8 cellular contexts compared by ENCODE assay signal in the genomic region with DNA sequence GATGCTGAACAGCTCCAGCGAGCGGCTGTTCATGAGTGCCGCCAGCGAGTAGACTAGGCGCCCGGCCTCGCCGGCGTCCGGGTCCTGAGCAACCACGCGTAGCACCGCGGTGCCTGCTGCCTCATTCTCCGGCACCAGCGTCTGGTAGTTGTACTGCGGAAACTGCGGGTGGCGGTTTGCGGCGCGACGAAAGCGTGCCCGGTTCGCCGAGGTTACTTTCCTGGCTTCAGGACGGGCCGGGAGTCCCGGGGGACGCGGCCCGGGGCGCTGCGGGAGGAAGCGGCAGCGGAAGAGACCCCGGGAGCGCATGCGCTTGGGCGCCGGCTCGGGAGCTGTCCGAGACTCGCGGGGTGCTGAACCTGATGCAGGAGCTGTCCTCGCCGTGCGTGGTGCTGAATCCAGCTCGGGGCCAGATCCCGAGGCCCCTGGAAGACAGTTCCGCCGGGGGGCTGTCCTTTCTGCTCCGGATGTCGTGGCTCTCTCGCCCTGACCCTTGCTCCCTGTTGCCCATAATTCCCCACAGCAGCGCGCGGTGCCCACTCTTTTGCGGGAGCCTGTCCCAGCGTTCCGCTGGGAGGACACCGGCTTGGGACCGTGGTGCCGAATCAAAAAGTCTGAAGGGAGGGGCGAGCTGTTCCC. TPM values are rescaled to one million over a fixed set of nuclear protein-coding genes. Genes with fewer than 3 reads are reported as not detected.
A peak's percentile ranks its signal among the peaks of the same experiment; 100 is the strongest.
DNase-seq lines count a peak whose midpoint lies in the region; ATAC-seq and TF ChIP-seq lines count a peak whose summit lies in the region.

No MANE protein-coding gene starts in this region.

- H3K27me3 ChIP-seq in ascending aorta (no peaks in the 10 kb centered on the region), hepatocyte (no peaks in the 10 kb centered on the region)

- TF ChIP-seq CTCF in ascending aorta (IDR thresholded peaks at IDR 0.05) = no peak
- TF ChIP-seq CTCF in hepatocyte (IDR thresholded peaks at IDR 0.05; ENCODE audit: poor library complexity) = no peak

- no peaks in the 10 kb centered on the region for H3K36me3 ChIP-seq in ascending aorta
- no peaks in the 10 kb centered on the region for H3K36me3 ChIP-seq in hepatocyte (replicated peaks; ENCODE audit: insufficient read depth, low read depth)

- peak overlapping the region; percentile 95 for H3K4me2 ChIP-seq in hepatocyte

- H3K79me2 ChIP-seq in hepatocyte = no peaks in the 10 kb centered on the region

- no peaks in the 10 kb centered on the region for H3K9me2 ChIP-seq in hepatocyte (replicated peaks; ENCODE audit: insufficient read depth)

- H3K27ac ChIP-seq in ascending aorta (no peak overlapping the region), hepatocyte (no peak overlapping the region)

- no peaks in the 10 kb centered on the region for H3K9me3 ChIP-seq in ascending aorta
- no peaks in the 10 kb centered on the region for H3K9me3 ChIP-seq in hepatocyte (ENCODE audit: low read depth)

- intact Hi-C loops in ascending aorta (cut with DNase I) = no loop called here

- DNase-seq in T-helper 1 cell = peak; percentile 48 to 72 (median 63)
- DNase-seq in ascending aorta (ENCODE audit: low spot score in 2 of 2) = peak in 1 of 2 donors; percentile 77
- DNase-seq in hepatocyte (ENCODE audit: low spot score) = peak; percentile 85
- DNase-seq in skeletal muscle cell (ENCODE audit: low read depth) = no peak
- DNase-seq in SHP77 (lab: John Stamatoyannopoulos, UW) = no peak

- ATAC-seq in GM18907 (IDR thresholded peaks at IDR 0.05; ENCODE audit: unreplicated experiment) (peak; percentile 42), HG03196 (IDR thresholded peaks at IDR 0.05; ENCODE audit: unreplicated experiment) (no peak), GM18861 (IDR thresholded peaks at IDR 0.05; ENCODE audit: unreplicated experiment) (no peak)

- peaks cover 6 to 17% of the 10 kb centered on the region in 2 donors for H3K4me1 ChIP-seq in ascending aorta
- no peaks in the 10 kb centered on the region for H3K4me1 ChIP-seq in hepatocyte (ENCODE audit: insufficient read depth)

- H3K4me3 ChIP-seq in ascending aorta = peak overlapping the region; percentile 39 to 73
- peak overlapping the region; percentile 93 for H3K4me3 ChIP-seq in hepatocyte
- peak overlapping the region; percentile 70 for H3K4me3 ChIP-seq in skeletal muscle cell (ENCODE audit: low read depth, low read length)

- WGBS in hepatocyte (ENCODE audit: low lambda C conversion rate, missing lambda C conversion rate) = 6% methylated on average over 66 of the region's 66 CpGs

- H4K20me1 ChIP-seq in hepatocyte (ENCODE audit: insufficient read depth, poor library complexity, severe bottlenecking) = no peaks in the 10 kb centered on the region

- no peak overlapping the region for H2AFZ ChIP-seq in hepatocyte

RNA-seq across cellular contexts. Expression of gene CELSR3, which starts 1.1 kb away (rescaled TPM):
- total RNA-seq in ascending aorta = 2.6 TPM
- 1.6 and 1.8 TPM in 2 replicates for total RNA-seq in hepatocyte
- polyA plus RNA-seq in hepatocyte = 1.9 TPM in 2 replicates

RNA-seq across cellular contexts. Expression of gene NCKIPSD, which starts 24.1 kb away (rescaled TPM):
- total RNA-seq in ascending aorta (102 TPM), hepatocyte (19.9 and 23.4 TPM in 2 replicates)
- polyA plus RNA-seq in hepatocyte = 21.0 and 22.9 TPM in 2 replicates

RNA-seq across cellular contexts. Expression of gene SLC26A6, which starts 26.4 kb away (rescaled TPM):
- 28.1 TPM for total RNA-seq in ascending aorta
- total RNA-seq in hepatocyte = 42.0 and 56.6 TPM in 2 replicates
- polyA plus RNA-seq in hepatocyte = 53.7 and 60.9 TPM in 2 replicates

RNA-seq across cellular contexts. Expression of gene TMEM89, which starts 40.1 kb away (rescaled TPM):
- total RNA-seq in ascending aorta (not detected), hepatocyte (not detected in 2 replicates)
- polyA plus RNA-seq in hepatocyte = not detected in 2 replicates

RNA-seq across cellular contexts. Expression of gene UQCRC1, which starts 52.2 kb away (rescaled TPM):
- 193 TPM for total RNA-seq in ascending aorta
- total RNA-seq in hepatocyte = 308 and 352 TPM in 2 replicates
- polyA plus RNA-seq in hepatocyte = 405 and 411 TPM in 2 replicates

Comparison
In these comparisons a context has a peak if more than half of its experiments do, and no peak if none do; other contexts are left out.
1. DNase-seq: peak in T-helper 1 cell (5 of 5) and hepatocyte (single experiment); none in skeletal muscle cell (single experiment) and SHP77 (0 of 2).
2. Peak in every context shown above with its lines, with median percentiles within 50 percentile points of each other: H3K4me3 ChIP-seq.